In genomic region chr12:84601483-84601882, GRCh38 we compare ENCODE assay signal across 16 cellular contexts.
DNase-seq lines count a peak whose midpoint lies in the region; ATAC-seq and TF ChIP-seq lines count a peak whose summit lies in the region.
"Had no signal": no experiment of that assay in that cellular context is flagged by ENCODE, and none has a peak within 500 bp of the region (broad histone marks: within the 10 kb centered on the region; RNA-seq: fewer than 3 reads in every experiment).

No MANE protein-coding gene starts in this region.

- H3K4me1 ChIP-seq in trophoblast cell (ENCODE audit: control insufficient read depth in 1 of 2, insufficient read depth in 2 of 2, low read length in 2 of 2) (peaks cover 0 to 6% of the 10 kb centered on the region in 2 experiments), MM.1S (ENCODE audit: low read length) (no peaks in the 10 kb centered on the region)

- H3K4me3 ChIP-seq in SU-DHL-6 (ENCODE audit: insufficient read depth, low read length, poor library complexity, severe bottlenecking), result no peak overlapping the region
- no peak overlapping the region for H3K4me3 ChIP-seq in trophoblast cell (ENCODE audit: low read depth, low read length)
- H3K4me3 ChIP-seq in MM.1S (ENCODE audit: low read length), result no peak overlapping the region

- no peaks in the 10 kb centered on the region for H3K27me3 ChIP-seq in SU-DHL-6 (ENCODE audit: low read length)
- no peaks in the 10 kb centered on the region for H3K27me3 ChIP-seq in trophoblast cell (ENCODE audit: insufficient read depth, low read length)
- H3K27me3 ChIP-seq in MM.1S (replicated peaks; ENCODE audit: insufficient read depth, low read length), result no peaks in the 10 kb centered on the region
- no peaks in the 10 kb centered on the region for H3K27me3 ChIP-seq in CD4-positive, alpha-beta T cell (ENCODE audit: control insufficient read depth, insufficient read depth, low read length)

- no peak overlapping the region for H3K27ac Mint-ChIP-seq in Calu3 (ENCODE audit: unreplicated experiment)
- H3K27ac Mint-ChIP-seq in CD4-positive, alpha-beta T cell, result no peak overlapping the region
- H3K27ac Mint-ChIP-seq: CD14-positive monocyte had no signal

- H2AFZ ChIP-seq in SU-DHL-6 (ENCODE audit: low read depth, low read length, severe bottlenecking), result peak overlapping the region; percentile 28
- H2AFZ ChIP-seq in trophoblast cell (ENCODE audit: insufficient read depth, low read length, poor library complexity), result no peak overlapping the region
- H2AFZ ChIP-seq in MM.1S (ENCODE audit: low read length), result no peak overlapping the region

- H3K36me3 Mint-ChIP-seq in Calu3 (ENCODE audit: insufficient read depth, unreplicated experiment), result peaks cover 5% of the 10 kb centered on the region
- H3K36me3 Mint-ChIP-seq in CD4-positive, alpha-beta T cell (ENCODE audit: low read depth), result no peaks in the 10 kb centered on the region
- H3K36me3 Mint-ChIP-seq: CD14-positive monocyte; CD8-positive, alpha-beta memory T cell had no signal

- BruUV-seq in Calu3 (replicated peaks; lab: Mats Ljungman, UMichigan), result no TSS peak

- H3K4me2 ChIP-seq in SU-DHL-6 (ENCODE audit: low read depth, low read length, poor library complexity, severe bottlenecking) (no peak overlapping the region), trophoblast cell (ENCODE audit: low read length) (no peak overlapping the region), MM.1S (ENCODE audit: low read depth, low read length) (no peak overlapping the region)

- no peaks in the 10 kb centered on the region for H4K20me1 ChIP-seq in SU-DHL-6 (ENCODE audit: low read depth, low read length)
- no peaks in the 10 kb centered on the region for H4K20me1 ChIP-seq in MM.1S (ENCODE audit: insufficient read depth, low read length)

- H3K9ac ChIP-seq in SU-DHL-6 (ENCODE audit: low read length) (no peak overlapping the region), trophoblast cell (ENCODE audit: low read length) (no peak overlapping the region), MM.1S (ENCODE audit: low read length) (no peak overlapping the region)

- TF ChIP-seq CTCF in SU-DHL-6 (IDR thresholded peaks at IDR 0.05; ENCODE audit: insufficient read depth, low read length, poor library complexity, severe bottlenecking) (no peak), Calu3 (IDR thresholded peaks at IDR 0.05; ENCODE audit: unreplicated experiment) (no peak), MM.1S (IDR thresholded peaks at IDR 0.05; ENCODE audit: low read length) (no peak)
- no peak for TF ChIP-seq CTCF in CD4-positive, alpha-beta T cell (IDR thresholded peaks at IDR 0.05)

- CTCF ChIA-PET in Calu3 (lab: Charles Lee), result no interaction called here
- CTCF ChIA-PET in CD4-positive, alpha-beta T cell (lab: Charles Lee), result interaction anchor here (1.2 kb wide), 1 partner anchor 62 kb away, joined by 3 read pairs; no protein-coding TSS in a partner anchor

- H3K27me3 Mint-ChIP-seq in Calu3 (ENCODE audit: unreplicated experiment), result no peaks in the 10 kb centered on the region
- H3K27me3 Mint-ChIP-seq in CD4-positive, alpha-beta T cell, result no peaks in the 10 kb centered on the region
- H3K27me3 Mint-ChIP-seq: CD8-positive, alpha-beta memory T cell; IgD-negative memory B cell had no signal

- POLR2A ChIA-PET in CD4-positive, alpha-beta T cell (lab: Charles Lee), result no interaction called here

- no peak overlapping the region for H3K23ac ChIP-seq in trophoblast cell (ENCODE audit: low read length)

- intact Hi-C loops in Calu3 (cut with micrococcal nuclease; ENCODE audit: unreplicated experiment), result no loop called here
- intact Hi-C loops in CD4-positive, alpha-beta T cell (cut with DNase I, micrococcal nuclease), result no loop called here

- DNase-seq in NCI-H748 (lab: John Stamatoyannopoulos, UW; ENCODE audit: unreplicated experiment) (peak; percentile 25), NCI-H748 treated with DMSO at 0.1 percent for 48 hours (lab: John Stamatoyannopoulos, UW) (no peak), islet precursor cell (peak; percentile 75), trophoblast cell (no peak), Calu3 (no peak), MM.1S (no peak)
- no peak for DNase-seq in CD4-positive, alpha-beta T cell
- DNase-seq: Caco-2; CD8-positive, alpha-beta memory T cell; DMS79 treated with DMSO at 0.1 percent for 48 hours; EL; GDM1; KG1 had no signal

- H3K79me1 ChIP-seq in trophoblast cell (ENCODE audit: low read length), result peaks cover 23% of the 10 kb centered on the region

- no peak overlapping the region for H4K12ac ChIP-seq in trophoblast cell (ENCODE audit: low read depth, low read length)

- H3K9me3 ChIP-seq in SU-DHL-6 (ENCODE audit: insufficient read depth, low read length) (no peaks in the 10 kb centered on the region), trophoblast cell (ENCODE audit: insufficient read depth, low read depth, low read length) (no peaks in the 10 kb centered on the region), MM.1S (replicated peaks; ENCODE audit: insufficient read depth, low read length) (no peaks in the 10 kb centered on the region)
- H3K9me3 ChIP-seq in CD4-positive, alpha-beta T cell (ENCODE audit: control insufficient read depth, low read length), result no peaks in the 10 kb centered on the region
- H3K9me3 ChIP-seq: Caco-2 had no signal

- WGBS in trophoblast cell (ENCODE audit: extremely low coverage, insufficient coverage, insufficient read length), result no CpG with 5 or more reads among the region's 3 CpGs

- peak overlapping the region; percentile 92 for H2BK5ac ChIP-seq in trophoblast cell (ENCODE audit: low read depth, low read length, poor library complexity)

- no peak for ATAC-seq in CD4-positive, alpha-beta T cell (ENCODE audit: poor library complexity)

- no peaks in the 10 kb centered on the region for H3K9me3 Mint-ChIP-seq in Calu3 (ENCODE audit: low read depth, unreplicated experiment)
- no peaks in the 10 kb centered on the region for H3K9me3 Mint-ChIP-seq in CD4-positive, alpha-beta T cell
- H3K9me3 Mint-ChIP-seq: CD14-positive monocyte had no signal

- H3K4ac ChIP-seq in trophoblast cell (ENCODE audit: low read depth, low read length), result no peak overlapping the region

- H3F3A ChIP-seq in SU-DHL-6 (ENCODE audit: insufficient read depth) (no peaks in the 10 kb centered on the region), MM.1S (ENCODE audit: insufficient read depth, low read length) (no peaks in the 10 kb centered on the region)

- no peaks in the 10 kb centered on the region for H3K9me2 ChIP-seq in SU-DHL-6 (replicated peaks; ENCODE audit: insufficient read depth, low read length)
- H3K9me2 ChIP-seq in MM.1S (replicated peaks; ENCODE audit: insufficient read depth, low read length), result no peaks in the 10 kb centered on the region

- H4K8ac ChIP-seq in trophoblast cell (ENCODE audit: low read depth, low read length), result no peak overlapping the region

- no peak overlapping the region for H3K18ac ChIP-seq in trophoblast cell (ENCODE audit: low read length)

- H3K79me2 ChIP-seq in SU-DHL-6 (ENCODE audit: insufficient read depth, low read length), result no peaks in the 10 kb centered on the region
- peaks cover 1% of the 10 kb centered on the region for H3K79me2 ChIP-seq in trophoblast cell (ENCODE audit: control insufficient read depth, insufficient read depth, low read length, poor library complexity)
- no peaks in the 10 kb centered on the region for H3K79me2 ChIP-seq in MM.1S (ENCODE audit: low read length)

- H2AK5ac ChIP-seq in trophoblast cell (ENCODE audit: low read length), result no peak overlapping the region

- no peak overlapping the region for H3K14ac ChIP-seq in trophoblast cell (ENCODE audit: low read length)

- peaks cover 20% of the 10 kb centered on the region for H3K4me1 Mint-ChIP-seq in Calu3 (ENCODE audit: low read depth, unreplicated experiment)
- H3K4me1 Mint-ChIP-seq in CD4-positive, alpha-beta T cell (ENCODE audit: low read depth), result no peaks in the 10 kb centered on the region
- H3K4me1 Mint-ChIP-seq: CD14-positive monocyte; CD8-positive, alpha-beta memory T cell; IgD-negative memory B cell had no signal

- peak overlapping the region; percentile 64 for H2BK120ac ChIP-seq in trophoblast cell (ENCODE audit: insufficient read depth, low read length, poor library complexity)

- peak overlapping the region; percentile 18 for H2BK12ac ChIP-seq in trophoblast cell (ENCODE audit: low read length)

- peak overlapping the region; percentile 60 for H4K91ac ChIP-seq in trophoblast cell (ENCODE audit: low read depth, low read length)

- H3K27ac ChIP-seq in SU-DHL-6 (ENCODE audit: low read depth, low read length), result no peak overlapping the region
- H3K27ac ChIP-seq in trophoblast cell (ENCODE audit: low read depth, low read length), result peak overlapping the region; percentile 58
- H3K27ac ChIP-seq in MM.1S (ENCODE audit: low read length), result no peak overlapping the region
- no peak overlapping the region for H3K27ac ChIP-seq in CD4-positive, alpha-beta T cell (ENCODE audit: low read depth, low read length)

- no peaks in the 10 kb centered on the region for H3K36me3 ChIP-seq in SU-DHL-6 (ENCODE audit: low read length)
- H3K36me3 ChIP-seq in trophoblast cell (ENCODE audit: control insufficient read depth in 1 of 2, insufficient read depth in 2 of 2, low read length in 2 of 2), result no peaks in the 10 kb centered on the region
- H3K36me3 ChIP-seq in MM.1S (replicated peaks; ENCODE audit: insufficient read depth, low read length), result no peaks in the 10 kb centered on the region

- H3K4me3 Mint-ChIP-seq in Calu3 (ENCODE audit: low read depth, unreplicated experiment), result no peak overlapping the region
- no peak overlapping the region for H3K4me3 Mint-ChIP-seq in CD4-positive, alpha-beta T cell
- H3K4me3 Mint-ChIP-seq: CD14-positive monocyte; CD8-positive, alpha-beta memory T cell; IgD-negative memory B cell had no signal

Comparison
In these comparisons a context has a peak if more than half of its experiments do, and no peak if none do; other contexts are left out.
1. DNase-seq: peak in NCI-H748 (single experiment) and islet precursor cell (single experiment); none in NCI-H748 treated with DMSO at 0.1 percent for 48 hours (single experiment), trophoblast cell (0 of 2), Calu3 (single experiment), MM.1S (single experiment) and CD4-positive, alpha-beta T cell (0 of 10).